Comparison of ENCODE assay signal across 1 cellular context in genomic region chr11:82900277-82901164, GRCh38.
A peak's percentile ranks its signal among the peaks of the same experiment; 100 is the strongest.
TF ChIP-seq lines count a peak whose summit lies in the region.

Gene PRCP (minus strand): TSS chr11:82900430. CDS start chr11:82900402, 28 bp downstream.

TF ChIP-seq in HepG2, 621 proteins besides CTCF, POLR2A, EP300 and RAD21 (continued from another document and continues in another):
- TF ChIP-seq MXD3 (CRISPR knock-in tag; IDR thresholded peaks at IDR 0.05) (peak; percentile 53), KDM2A (CRISPR knock-in tag; IDR thresholded peaks at IDR 0.05; ENCODE audit: borderline replicate concordance, low read depth) (peak; percentile 61; the same call in 1 of the 2 replicates), TAF1 (CRISPR knock-in tag; IDR thresholded peaks at IDR 0.05) (peak; percentile 91), MAFG (CRISPR knock-in tag; IDR thresholded peaks at IDR 0.05) (no peak), ZBTB40 (IDR thresholded peaks at IDR 0.05) (no peak), ZBTB40 (CRISPR knock-in tag; IDR thresholded peaks at IDR 0.05) (peak; percentile 41), THAP8 (CRISPR knock-in tag; IDR thresholded peaks at IDR 0.05; ENCODE audit: borderline replicate concordance) (0 out of 2 replicates have a peak, but pooled peaks have one; percentile 76), ZNF33B (CRISPR knock-in tag; IDR thresholded peaks at IDR 0.05) (peak; percentile 73; the same call in 1 of the 2 replicates), ARHGAP35 (CRISPR knock-in tag; IDR thresholded peaks at IDR 0.05; ENCODE audit: borderline replicate concordance) (peak; percentile 94), RFXANK (CRISPR knock-in tag; IDR thresholded peaks at IDR 0.05) (no peak), LCORL (IDR thresholded peaks at IDR 0.05) (peak; percentile 6; the same call in 1 of the 2 replicates), LCORL (CRISPR knock-in tag; IDR thresholded peaks at IDR 0.05) (peak; percentile 82), ZNF788 (CRISPR knock-in tag; IDR thresholded peaks at IDR 0.05; ENCODE audit: borderline replicate concordance) (peak; percentile 67; the same call in 1 of the 2 replicates), ZNF687 (CRISPR knock-in tag; IDR thresholded peaks at IDR 0.05) (peak; percentile 89), PRDM10 (CRISPR knock-in tag; IDR thresholded peaks at IDR 0.05; ENCODE audit: low read depth) (0 out of 2 replicates have a peak, but pooled peaks have one; percentile 53), ATF2 (CRISPR knock-in tag; IDR thresholded peaks at IDR 0.05) (0 out of 2 replicates have a peak, but pooled peaks have one; percentile 14), THRA (CRISPR knock-in tag; IDR thresholded peaks at IDR 0.05; ENCODE audit: borderline replicate concordance) (0 out of 2 replicates have a peak, but pooled peaks have one; percentile 8), ZNF343 (CRISPR knock-in tag; IDR thresholded peaks at IDR 0.05) (peak; percentile 87), ZNF333 (CRISPR knock-in tag; IDR thresholded peaks at IDR 0.05; ENCODE audit: borderline replicate concordance) (peak; percentile 76; the same call in 1 of the 2 replicates), SAFB2 (CRISPR knock-in tag; IDR thresholded peaks at IDR 0.05; ENCODE audit: borderline replicate concordance, low read depth) (peak; percentile 11; the same call in 1 of the 2 replicates), ZNF83 (CRISPR knock-in tag; IDR thresholded peaks at IDR 0.05; ENCODE audit: borderline replicate concordance) (no peak), ATAD3A (CRISPR knock-in tag; IDR thresholded peaks at IDR 0.05) (no peak), TBX3 (IDR thresholded peaks at IDR 0.05; ENCODE audit: borderline replicate concordance) (peak; percentile 26; the same call in 1 of the 2 replicates), CAMTA2 (CRISPR knock-in tag; IDR thresholded peaks at IDR 0.05; ENCODE audit: borderline replicate concordance) (peak; percentile 36; the same call in 1 of the 2 replicates), RXRA (CRISPR knock-in tag; IDR thresholded peaks at IDR 0.05) (peak; percentile 41; the same call in 1 of the 2 replicates), PBX3 (CRISPR knock-in tag; IDR thresholded peaks at IDR 0.05; ENCODE audit: borderline replicate concordance) (no peak), ZNF777 (CRISPR knock-in tag; IDR thresholded peaks at IDR 0.05) (peak; percentile 47; the same call in 1 of the 2 replicates), DPF2 (CRISPR knock-in tag; IDR thresholded peaks at IDR 0.05; ENCODE audit: borderline replicate concordance, low read depth) (0 out of 2 replicates have a peak, but pooled peaks have one; percentile 8), SP1 (IDR thresholded peaks at IDR 0.05) (no peak), SP1 (CRISPR knock-in tag; IDR thresholded peaks at IDR 0.05) (peak; percentile 54; the same call in 1 of the 2 replicates), ZNF224 (CRISPR knock-in tag; IDR thresholded peaks at IDR 0.05) (no peak)
